9 cellular contexts compared by ENCODE assay signal in genomic region chr15:67024998-67025368, GRCh38. TPM values are rescaled to one million over a fixed set of nuclear protein-coding genes. Genes with fewer than 3 reads are reported as not detected.
DNase-seq lines count a peak whose midpoint lies in the region; ATAC-seq, FAIRE-seq and TF ChIP-seq lines count a peak whose summit lies in the region.
"Had no signal": no experiment of that assay in that cellular context is flagged by ENCODE, and none has a peak within 500 bp of the region (broad histone marks: within the 10 kb centered on the region; RNA-seq: fewer than 3 reads in every experiment).

No MANE protein-coding gene starts in this region.

- H3K27ac Mint-ChIP-seq in activated CD8-positive, alpha-beta T cell treated with anti-CD3 and anti-CD28 coated beads for 36 hours: peak overlapping the region; percentile 1
- no peak overlapping the region for H3K27ac Mint-ChIP-seq in activated CD8-positive, alpha-beta T cell treated with anti-CD3 and anti-CD28 coated beads, Interleukin-2, amount 10 ng/mL, durations not matched to agents 7 days and 5 days

- H3K9me3 Mint-ChIP-seq in activated CD8-positive, alpha-beta T cell treated with anti-CD3 and anti-CD28 coated beads for 36 hours: no peaks in the 10 kb centered on the region
- no peaks in the 10 kb centered on the region for H3K9me3 Mint-ChIP-seq in activated CD8-positive, alpha-beta T cell treated with anti-CD3 and anti-CD28 coated beads, Interleukin-2, amount 10 ng/mL, durations not matched to agents 7 days and 5 days (ENCODE audit: insufficient read depth)

- no peaks in the 10 kb centered on the region for H3K27me3 Mint-ChIP-seq in activated CD8-positive, alpha-beta T cell treated with anti-CD3 and anti-CD28 coated beads for 36 hours
- peaks cover under 1% of the 10 kb centered on the region for H3K27me3 Mint-ChIP-seq in activated CD8-positive, alpha-beta T cell treated with anti-CD3 and anti-CD28 coated beads, Interleukin-2, amount 10 ng/mL, durations not matched to agents 7 days and 5 days (ENCODE audit: low read depth)

- POLR2A ChIA-PET in activated CD8-positive, alpha-beta T cell treated with anti-CD3 and anti-CD28 coated beads for 36 hours (lab: Charles Lee): no interaction called here
- POLR2A ChIA-PET in activated CD8-positive, alpha-beta T cell treated with anti-CD3 and anti-CD28 coated beads, Interleukin-2, amount 10 ng/mL, durations not matched to agents 7 days and 5 days (lab: Charles Lee): no interaction called here

- H3K27me3 ChIP-seq in adrenal gland (no peaks in the 10 kb centered on the region), left lung (no peaks in the 10 kb centered on the region), testis (no peaks in the 10 kb centered on the region)

- no peaks in the 10 kb centered on the region for H3K36me3 Mint-ChIP-seq in activated CD8-positive, alpha-beta T cell treated with anti-CD3 and anti-CD28 coated beads for 36 hours (ENCODE audit: low read depth)
- no peaks in the 10 kb centered on the region for H3K36me3 Mint-ChIP-seq in activated CD8-positive, alpha-beta T cell treated with anti-CD3 and anti-CD28 coated beads, Interleukin-2, amount 10 ng/mL, durations not matched to agents 7 days and 5 days (ENCODE audit: low read depth)

- H3K9me3 ChIP-seq in adrenal gland (replicated peaks in 1 of 3) (no peaks in the 10 kb centered on the region), left lung (no peaks in the 10 kb centered on the region), testis (no peaks in the 10 kb centered on the region)

- no peak for TF ChIP-seq POLR2A in adrenal gland (IDR thresholded peaks at IDR 0.05)
- TF ChIP-seq POLR2A in testis (IDR thresholded peaks at IDR 0.05): no peak
- TF ChIP-seq POLR2A in GM12891 (IDR thresholded peaks at IDR 0.05; ENCODE audit: low read depth, low read length): no peak

- peak overlapping the region; percentile 40 to 89 (median 71) for H3K27ac ChIP-seq in adrenal gland
- H3K27ac ChIP-seq in left lung: peak overlapping the region; percentile 73 to 76
- peak overlapping the region; percentile 76 to 81 for H3K27ac ChIP-seq in testis

- no peak for TF ChIP-seq CTCF in activated CD8-positive, alpha-beta T cell treated with anti-CD3 and anti-CD28 coated beads for 36 hours (IDR thresholded peaks at IDR 0.05)
- TF ChIP-seq CTCF in adrenal gland (IDR thresholded peaks at IDR 0.05) (no peak), left lung (IDR thresholded peaks at IDR 0.05) (no peak), testis (IDR thresholded peaks at IDR 0.05) (no peak)

- H3K4me3 ChIP-seq in adrenal gland: no peak overlapping the region
- H3K4me3 ChIP-seq in left lung: no peak overlapping the region
- H3K4me3 ChIP-seq in testis: no peak overlapping the region

- peaks cover 45% of the 10 kb centered on the region for H3K4me1 Mint-ChIP-seq in activated CD8-positive, alpha-beta T cell treated with anti-CD3 and anti-CD28 coated beads for 36 hours (ENCODE audit: low read depth)
- H3K4me1 Mint-ChIP-seq in activated CD8-positive, alpha-beta T cell treated with anti-CD3 and anti-CD28 coated beads, Interleukin-2, amount 10 ng/mL, durations not matched to agents 7 days and 5 days (ENCODE audit: low read depth): peaks cover 12% of the 10 kb centered on the region

- DNase-seq in activated CD8-positive, alpha-beta T cell treated with anti-CD3 and anti-CD28 coated beads for 36 hours: no peak
- DNase-seq in activated CD8-positive, alpha-beta T cell treated with anti-CD3 and anti-CD28 coated beads, Interleukin-2, amount 10 ng/mL, durations not matched to agents 7 days and 5 days: no peak
- DNase-seq in adrenal gland (no peak), left lung (no peak), testis (no peak), GM12891 (ENCODE audit: insufficient read length, low spot score) (no peak), NCI-H1105 (lab: John Stamatoyannopoulos, UW) (no peak)
- DNase-seq: effector CD4-positive, alpha-beta T cell had no signal

- intact Hi-C loops in activated CD8-positive, alpha-beta T cell treated with anti-CD3 and anti-CD28 coated beads for 36 hours (cut with micrococcal nuclease): no loop called here
- intact Hi-C loops in adrenal gland (cut with DNase I): no loop called here
- intact Hi-C loops in left lung (cut with DNase I): no loop called here
- intact Hi-C loops in testis (cut with DNase I; ENCODE audit: low total_unique reads): no loop called here

- no peak for ATAC-seq in activated CD8-positive, alpha-beta T cell treated with anti-CD3 and anti-CD28 coated beads for 36 hours
- no peak for ATAC-seq in activated CD8-positive, alpha-beta T cell treated with anti-CD3 and anti-CD28 coated beads, Interleukin-2, amount 10 ng/mL, durations not matched to agents 7 days and 5 days
- ATAC-seq in left lung (no peak), GM21723 (IDR thresholded peaks at IDR 0.05; ENCODE audit: unreplicated experiment) (no peak)

- CTCF ChIA-PET in activated CD8-positive, alpha-beta T cell treated with anti-CD3 and anti-CD28 coated beads for 36 hours (lab: Charles Lee): interaction anchor here (1.2 to 1.5 kb wide), 2 partner anchors 78 kb away, joined by 3 to 4 read pairs; no protein-coding TSS in a partner anchor
- CTCF ChIA-PET in activated CD8-positive, alpha-beta T cell treated with anti-CD3 and anti-CD28 coated beads, Interleukin-2, amount 10 ng/mL, durations not matched to agents 7 days and 5 days (lab: Charles Lee): interaction anchor here (0.7 kb wide), 1 partner anchor 14 kb away, joined by 3 read pairs; no protein-coding TSS in a partner anchor

- H3K4me3 Mint-ChIP-seq in activated CD8-positive, alpha-beta T cell treated with anti-CD3 and anti-CD28 coated beads for 36 hours: no peak overlapping the region
- no peak overlapping the region for H3K4me3 Mint-ChIP-seq in activated CD8-positive, alpha-beta T cell treated with anti-CD3 and anti-CD28 coated beads, Interleukin-2, amount 10 ng/mL, durations not matched to agents 7 days and 5 days

- H3K36me3 ChIP-seq in adrenal gland (replicated peaks in 1 of 2) (no peaks in the 10 kb centered on the region), left lung (no peaks in the 10 kb centered on the region), testis (ENCODE audit: low read depth, missing control alignments) (no peaks in the 10 kb centered on the region)

- no peak for FAIRE-seq in GM12891 (lab: Jason Lieb, UNC)

- WGBS in adrenal gland, 4 donors: 32 to 37% (median 33%) methylated on average over 3 of the region's 3 CpGs
- WGBS in testis, 2 donors: 52 to 55% methylated on average over 3 of the region's 3 CpGs

- H3K4me1 ChIP-seq in adrenal gland (replicated peaks in 1 of 2): peaks cover 32 to 40% of the 10 kb centered on the region in 2 donors
- peaks cover 27 to 57% of the 10 kb centered on the region in 2 donors for H3K4me1 ChIP-seq in left lung
- H3K4me1 ChIP-seq in testis: peaks cover 32% of the 10 kb centered on the region

TF ChIP-seq in GM12891, 5 proteins besides CTCF, POLR2A, EP300 and RAD21:
- no peak for TF ChIP-seq SPI1 (IDR thresholded peaks at IDR 0.05; ENCODE audit: low read depth, low read length)
- TF ChIP-seq POU2F2 (IDR thresholded peaks at IDR 0.05; ENCODE audit: low read depth, low read length): no peak
- no peak for TF ChIP-seq TAF1 (IDR thresholded peaks at IDR 0.05; ENCODE audit: low read depth, low read length)
- no peak for TF ChIP-seq PAX5 (IDR thresholded peaks at IDR 0.05; ENCODE audit: insufficient read depth, low read length, severe bottlenecking)
- TF ChIP-seq POLR2AphosphoS5 (IDR thresholded peaks at IDR 0.05; ENCODE audit: low read depth, low read length): no peak

RNA-seq across cellular contexts. Expression of gene SMAD3, which starts 40.4 kb away (rescaled TPM):
- 10 to 100 TPM; 22.3 to 24.7 TPM for total RNA-seq in activated CD8-positive, alpha-beta T cell treated with anti-CD3 and anti-CD28 coated beads for 36 hours
- 10 to 100 TPM; 26.8 to 27.1 TPM for total RNA-seq in activated CD8-positive, alpha-beta T cell treated with anti-CD3 and anti-CD28 coated beads, Interleukin-2, amount 10 ng/mL, durations not matched to agents 7 days and 5 days
- total RNA-seq in adrenal gland (10 to 100 TPM in 5 of 8 donors, 1 to 10 TPM in 3; 6.7 to 92.0 (median 15.2) TPM), left lung (10 to 100 TPM; 30.9 to 33.1 TPM), testis (10 to 100 TPM; 18.7 to 31.6 TPM)
- polyA plus RNA-seq in adrenal gland (1 to 10 TPM; 6.4 to 7.8 (median 7.2) TPM), testis (ENCODE audit: insufficient read depth, low read depth, low replicate concordance) (11.4 TPM)
- polyA plus RNA-seq in GM12891 (2012; ENCODE audit: low read depth, missing spikeins): 36.4 TPM
